In the genomic region with DNA sequence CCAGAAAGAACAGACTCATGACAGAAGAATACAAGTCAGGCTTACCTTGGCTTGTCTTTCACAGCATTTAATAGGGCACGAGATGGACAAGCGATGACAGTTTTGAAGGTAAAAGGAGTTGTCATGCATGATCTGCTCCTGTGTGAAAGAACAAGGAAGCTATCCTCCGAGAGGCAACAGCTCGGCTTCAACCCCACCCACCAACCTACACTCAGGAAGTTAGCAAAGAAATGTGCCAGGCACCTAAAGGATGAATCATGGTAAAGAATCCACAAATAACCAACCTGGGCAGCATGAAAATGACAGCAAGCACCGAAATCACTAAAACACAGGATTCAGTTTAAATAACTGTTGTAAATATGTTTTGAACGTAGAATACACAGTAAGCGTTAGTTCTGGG, we compare ENCODE assay signal across 15 cellular contexts.
"Had no signal": no experiment of that assay in that cellular context is flagged by ENCODE, and none has a peak within 500 bp of the region (broad histone marks: within the 10 kb centered on the region; RNA-seq: fewer than 3 reads in every experiment).

No MANE protein-coding gene starts in this region.

- H3K36me3 ChIP-seq: heart right ventricle, tibial artery had no signal

- ATAC-seq: heart right ventricle; mucosa of descending colon; naive thymus-derived CD8-positive, alpha-beta T cell; stimulated activated memory B cell treated with anti-CD40 and anti-IgM and Interleukin-4, amounts not matched to agents 10 μg/mL and 1 μg/mL and 100 μg/mL, for 72 hours had no signal

- DNase-seq: activated CD4-positive, alpha-beta T cell treated with anti-CD3 and anti-CD28 coated beads, Interleukin-2, amount 10 ng/mL, durations not matched to agents 7 days and 5 days; activated naive CD4-positive, alpha-beta T cell; activated naive CD8-positive, alpha-beta T cell treated with anti-CD3 and anti-CD28 coated beads, Interleukin-2, amount 10 ng/mL, durations not matched to agents 7 days and 5 days; cortex of kidney; effector CD4-positive, alpha-beta T cell; foreskin melanocyte; heart right ventricle; mucosa of descending colon; naive thymus-derived CD8-positive, alpha-beta T cell; stimulated activated CD4-positive, alpha-beta T cell treated with anti-CD3 and anti-CD28 coated beads, Interleukin-2, amount 100 ng/mL, for 48 hours; T-helper 2 cell; tibial artery had no signal

- H3K27me3 Mint-ChIP-seq: activated CD4-positive, alpha-beta T cell treated with anti-CD3 and anti-CD28 coated beads, Interleukin-2, amount 10 ng/mL, durations not matched to agents 7 days and 5 days; activated naive CD8-positive, alpha-beta T cell treated with anti-CD3 and anti-CD28 coated beads, Interleukin-2, amount 10 ng/mL, durations not matched to agents 7 days and 5 days had no signal

- H3K27ac Mint-ChIP-seq: activated CD4-positive, alpha-beta T cell treated with anti-CD3 and anti-CD28 coated beads, Interleukin-2, amount 10 ng/mL, durations not matched to agents 7 days and 5 days; activated naive CD8-positive, alpha-beta T cell treated with anti-CD3 and anti-CD28 coated beads, Interleukin-2, amount 10 ng/mL, durations not matched to agents 7 days and 5 days; activated T-helper 1 cell treated with anti-CD3 and anti-CD28 coated beads, Interleukin-12 subunit alpha, Interleukin-12 subunit beta, Interleukin-2, Interleukin-4 antibody, amounts not matched to agents 30 ng/mL and 10 ng/mL and 1 ng/mL, durations not matched to agents 14 hours and 24 hours and 36 hours; brain; naive thymus-derived CD8-positive, alpha-beta T cell; stimulated activated memory B cell treated with anti-CD40 and anti-IgM and Interleukin-4, amounts not matched to agents 10 μg/mL and 1 μg/mL and 100 μg/mL, for 72 hours had no signal

- H3K36me3 Mint-ChIP-seq: activated naive CD8-positive, alpha-beta T cell treated with anti-CD3 and anti-CD28 coated beads, Interleukin-2, amount 10 ng/mL, durations not matched to agents 7 days and 5 days; brain; stimulated activated memory B cell treated with anti-CD40 and anti-IgM and Interleukin-4, amounts not matched to agents 10 μg/mL and 1 μg/mL and 100 μg/mL, for 72 hours had no signal

- H3K4me3 Mint-ChIP-seq: activated CD4-positive, alpha-beta T cell treated with anti-CD3 and anti-CD28 coated beads, Interleukin-2, amount 10 ng/mL, durations not matched to agents 7 days and 5 days; activated naive CD8-positive, alpha-beta T cell treated with anti-CD3 and anti-CD28 coated beads, Interleukin-2, amount 10 ng/mL, durations not matched to agents 7 days and 5 days; activated T-helper 1 cell treated with anti-CD3 and anti-CD28 coated beads, Interleukin-12 subunit alpha, Interleukin-12 subunit beta, Interleukin-2, Interleukin-4 antibody, amounts not matched to agents 30 ng/mL and 10 ng/mL and 1 ng/mL, durations not matched to agents 14 hours and 24 hours and 36 hours; brain; naive thymus-derived CD8-positive, alpha-beta T cell; stimulated activated memory B cell treated with anti-CD40 and anti-IgM and Interleukin-4, amounts not matched to agents 10 μg/mL and 1 μg/mL and 100 μg/mL, for 72 hours had no signal

- H3K27me3 ChIP-seq: tibial artery had no signal

- H3K4me1 Mint-ChIP-seq: activated CD4-positive, alpha-beta T cell treated with anti-CD3 and anti-CD28 coated beads, Interleukin-2, amount 10 ng/mL, durations not matched to agents 7 days and 5 days; activated naive CD8-positive, alpha-beta T cell treated with anti-CD3 and anti-CD28 coated beads, Interleukin-2, amount 10 ng/mL, durations not matched to agents 7 days and 5 days; brain; naive thymus-derived CD8-positive, alpha-beta T cell; stimulated activated memory B cell treated with anti-CD40 and anti-IgM and Interleukin-4, amounts not matched to agents 10 μg/mL and 1 μg/mL and 100 μg/mL, for 72 hours had no signal

- H3K4me3 ChIP-seq: heart right ventricle, mucosa of descending colon, tibial artery had no signal
